Comparison of ENCODE assay signal across 26 cellular contexts in genomic region chr7:144470052-144470451, GRCh38.
"Had no signal": no experiment of that assay in that cellular context is flagged by ENCODE, and none has a peak within 500 bp of the region (broad histone marks: within the 10 kb centered on the region; RNA-seq: fewer than 3 reads in every experiment).

No MANE protein-coding gene starts in this region.

- H3K27me3 ChIP-seq: adrenal gland, body of pancreas, MG63 had no signal

- H3K9me3 ChIP-seq: adrenal gland, body of pancreas, MG63 had no signal

- ATAC-seq: body of pancreas, Panc1, T-helper 17 cell had no signal

- H3K36me3 ChIP-seq: adrenal gland, MG63 had no signal

- H3K27ac ChIP-seq: adrenal gland, body of pancreas had no signal

- H3K4me1 ChIP-seq: adrenal gland, body of pancreas had no signal

- H3K4me3 ChIP-seq: adrenal gland, body of pancreas, MG63 had no signal

- DNase-seq: activated B cell treated with CpG ODN at 0.5 μM for 24 hours; activated CD4-positive, alpha-beta T cell treated with anti-CD3 and anti-CD28 coated beads for 1 hour; activated CD4-positive, alpha-beta T cell treated with anti-CD3 and anti-CD28 coated beads, Interleukin-2, amount 10 ng/mL, durations not matched to agents 24 days and 14 days; activated CD4-positive, alpha-beta T cell treated with anti-CD3 and anti-CD28 coated beads, Interleukin-2, amount 50 U/mL, for 48 hours; activated naive CD4-positive, alpha-beta T cell treated with anti-CD3 and anti-CD28 coated beads, Interleukin-2, amount 50 U/mL, for 16 hours; activated naive CD8-positive, alpha-beta T cell treated with anti-CD3 and anti-CD28 coated beads, Interleukin-2, amount 10 ng/mL, durations not matched to agents 7 days and 5 days; activated T-cell treated with anti-CD3 and anti-CD28 coated beads for 4 hours; adrenal gland; aorta; central memory CD4-positive, alpha-beta T cell; KG1; MG63; MV-4-11; NCI-H1092 treated with DMSO at 0.1 percent for 48 hours; NCI-H1436; NCI-H1694 treated with DMSO at 0.1 percent for 48 hours; NCI-H2029 treated with DMSO at 0.1 percent for 48 hours; NCI-H345; NCI-H510A treated with DMSO at 0.1 percent for 48 hours; NK-92 treated with Interleukin-12 subunit alpha and Interleukin-12 subunit beta, amount 100 ng/mL, for 24 hours; OCI-M1; SHP77 treated with DMSO at 0.1 percent for 48 hours; T-helper 17 cell; T-helper 9 cell had no signal
